In genomic region chr3:194042947-194043346, GRCh38 we compare ENCODE assay signal across 18 cellular contexts.
DNase-seq lines count a peak whose midpoint lies in the region; ATAC-seq and TF ChIP-seq lines count a peak whose summit lies in the region.
"Had no signal": no experiment of that assay in that cellular context is flagged by ENCODE, and none has a peak within 500 bp of the region (broad histone marks: within the 10 kb centered on the region; RNA-seq: fewer than 3 reads in every experiment).

No MANE protein-coding gene starts in this region.

- DNase-seq in ELR (ENCODE audit: low read depth), result peak; percentile 71
- DNase-seq in NCI-H226, result peak; percentile 49
- peak; percentile 18 to 47 for DNase-seq in cardiac fibroblast (ENCODE audit: low read depth in 2 of 2)
- peak; percentile 91 for DNase-seq in myocyte (ENCODE audit: low read depth)
- DNase-seq in iPS-NIHi11 (ENCODE audit: low spot score), result no peak
- no peak for DNase-seq in NK-92 (lab: John Stamatoyannopoulos, UW; ENCODE audit: unreplicated experiment)
- DNase-seq: body of pancreas; CD8-positive, alpha-beta memory T cell; endodermal cell; heart right ventricle; left ventricle myocardium inferior; NCI-H1092; NCI-H2227 treated with DMSO at 0.1 percent for 48 hours; Peyer's patch; small intestine; T-helper 9 cell had no signal

- no peak for TF ChIP-seq CTCF in cardiac fibroblast (IDR thresholded peaks at IDR 0.05; ENCODE audit: low read depth, low read length)

- ATAC-seq in GM21528 (IDR thresholded peaks at IDR 0.05; ENCODE audit: low FRiP score, unreplicated experiment) (no peak), GM21367 (IDR thresholded peaks at IDR 0.05; ENCODE audit: unreplicated experiment) (no peak)
- ATAC-seq: body of pancreas, heart right ventricle had no signal

- no peak overlapping the region for H3K4me3 ChIP-seq in cardiac fibroblast (replicated peaks in 1 of 2; ENCODE audit: low read depth in 2 of 2, low read length in 2 of 2)
- H3K4me3 ChIP-seq: body of pancreas, heart right ventricle, left ventricle myocardium inferior, Peyer's patch had no signal

Comparison
In these comparisons a context has a peak if more than half of its experiments do, and no peak if none do; other contexts are left out.
1. DNase-seq: peak in ELR (single experiment), NCI-H226 (single experiment), cardiac fibroblast (2 of 2) and myocyte (single experiment); none in iPS-NIHi11 (single experiment) and NK-92 (single experiment).